Comparison of ENCODE assay signal across 21 cellular contexts in genomic region chr6:31935829-31936228, GRCh38. TPM values are rescaled to one million over a fixed set of nuclear protein-coding genes. Genes with fewer than 3 reads are reported as not detected.
"Had no signal": no experiment of that assay in that cellular context is flagged by ENCODE, and none has a peak within 500 bp of the region (broad histone marks: within the 10 kb centered on the region; RNA-seq: fewer than 3 reads in every experiment).

No MANE protein-coding gene starts in this region.

- H3K4me3 ChIP-seq: heart left ventricle, lower lobe of right lung, ovary, right atrium auricular region, smooth muscle cell, suprapubic skin, thyroid gland had no signal

- H3K9me3 ChIP-seq: heart left ventricle, lower lobe of right lung, ovary, right atrium auricular region, suprapubic skin, thyroid gland had no signal

- DNase-seq: effector memory CD4-positive, alpha-beta T cell; heart left ventricle; hippocampal formation; lower lobe of right lung; natural killer cell; nucleus accumbens; ovary; stimulated activated CD4-positive, alpha-beta T cell treated with anti-CD3 and anti-CD28 coated beads, Interleukin-4, amount 100 ng/mL, for 1 hour; stimulated activated CD8-positive, alpha-beta memory T cell treated with anti-CD3 and anti-CD28 coated beads, Interleukin-4, amount 100 ng/mL, for 48 hours; stimulated activated naive CD8-positive, alpha-beta T cell treated with anti-CD3 and anti-CD28 coated beads, Interleukin-15, Interleukin-2, amounts not matched to agents 100 U/mL and 50 U/mL, for 24 hours; thyroid gland had no signal

- H3K36me3 ChIP-seq: ovary, right atrium auricular region, suprapubic skin, thyroid gland had no signal

- FAIRE-seq: endometrium, frontal cortex, urothelium cell line had no signal

- H3K4me1 ChIP-seq: heart left ventricle, lower lobe of right lung, right atrium auricular region, suprapubic skin, thyroid gland had no signal

- H3K4me2 ChIP-seq: smooth muscle cell had no signal

- H3K27me3 ChIP-seq: heart left ventricle, ovary, right atrium auricular region, suprapubic skin, thyroid gland had no signal

- ATAC-seq: esophagus mucosa; heart left ventricle; lower lobe of right lung; natural killer cell; stimulated activated effector memory CD8-positive, alpha-beta T cell treated with anti-CD3 and anti-CD28 coated beads, Interleukin-12 subunit alpha, Interleukin-12 subunit beta, amount 100 ng/mL, for 72 hours; stimulated activated naive CD8-positive, alpha-beta T cell treated with anti-CD3 and anti-CD28 coated beads, Interleukin-15, Interleukin-2, amounts not matched to agents 100 U/mL and 50 U/mL, for 24 hours had no signal

- H3K27ac ChIP-seq: heart left ventricle, lower lobe of right lung, ovary, right atrium auricular region, suprapubic skin, thyroid gland had no signal

RNA-seq across cellular contexts. Expression of gene C2, which starts 8.3 kb away (rescaled TPM):
- total RNA-seq: glomerular endothelial cell, smooth muscle cell had no signal

RNA-seq across cellular contexts. Expression of gene CFB, which starts 10.1 kb away (rescaled TPM):
- total RNA-seq: neural crest cell, smooth muscle cell had no signal

RNA-seq across cellular contexts. Expression of gene ZBTB12, which starts 33.9 kb away (rescaled TPM):
- polyA plus RNA-seq: smooth muscle cell had no signal
